In the genomic region with DNA sequence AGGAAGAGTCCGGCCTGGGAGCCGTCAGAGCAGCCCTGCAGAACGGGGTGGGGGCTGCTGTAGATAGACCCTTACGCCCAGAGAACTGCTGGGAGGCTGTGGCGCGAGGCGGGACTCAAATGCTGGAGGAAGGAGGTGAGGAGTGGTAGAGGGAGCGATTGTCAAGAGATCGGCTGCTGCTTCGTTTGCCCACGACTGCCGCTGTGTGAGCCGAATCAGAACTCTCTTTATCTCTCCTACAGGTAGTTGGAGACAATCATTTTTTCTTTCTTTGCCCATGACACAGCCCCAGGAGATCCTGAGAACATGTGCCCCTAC, we compare ENCODE assay signal across 8 cellular contexts. TPM values are rescaled to one million over a fixed set of nuclear protein-coding genes. Genes with fewer than 3 reads are reported as not detected.
DNase-seq lines count a peak whose midpoint lies in the region; ATAC-seq, FAIRE-seq and TF ChIP-seq lines count a peak whose summit lies in the region.

No MANE protein-coding gene starts in this region.

- H3K4me1 Mint-ChIP-seq in GM23338, result peaks cover 17% of the 10 kb centered on the region

- H3K27me3 ChIP-seq in BLaER1, result no peaks in the 10 kb centered on the region
- no peaks in the 10 kb centered on the region for H3K27me3 ChIP-seq in GM23338 (ENCODE audit: insufficient read depth)
- no peaks in the 10 kb centered on the region for H3K27me3 ChIP-seq in muscle layer of colon (ENCODE audit: control insufficient read depth in 1 of 2, insufficient read depth in 2 of 2, low read length in 2 of 2)

- 0 out of 2 replicates have a peak, but pooled peaks cover 3% of the 10 kb centered on the region for H3F3A ChIP-seq in GM23338 (replicated peaks; ENCODE audit: low read depth)

- peaks cover 40% of the 10 kb centered on the region for H3K79me2 ChIP-seq in GM23338 (replicated peaks; ENCODE audit: insufficient read depth)

- no peak for TF ChIP-seq CTCF in GM23338 (conservative IDR thresholded peaks at IDR 0.05; ENCODE audit: low read depth in 2 of 2)

- no peaks in the 10 kb centered on the region for H3K9me3 Mint-ChIP-seq in GM23338

- no peak for DNase-seq in GM23338 (ENCODE audit: low spot score)
- peak; percentile 66 for DNase-seq in RKO (ENCODE audit: low spot score)
- no peak for DNase-seq in iPS-NIHi11 (ENCODE audit: low spot score)
- no peak for DNase-seq in GM19239 (ENCODE audit: insufficient read length, low spot score)

- H3K27ac ChIP-seq in BLaER1, result peak overlapping the region; percentile 83
- H3K27ac ChIP-seq in GM23338 (ENCODE audit: low read depth), result no peak overlapping the region; the same call in 1 of the 2 replicates
- H3K27ac ChIP-seq in cingulate gyrus (ENCODE audit: low read depth, low read length), result peak overlapping the region; percentile 95
- peak overlapping the region; percentile 64 for H3K27ac ChIP-seq in muscle layer of colon (ENCODE audit: low read depth, low read length)

- H3K4me3 ChIP-seq in BLaER1 (peak overlapping the region; percentile 87), GM23338 (peak overlapping the region; percentile 95), muscle layer of colon (ENCODE audit: low read depth in 1 of 2, low read length in 2 of 2) (peak overlapping the region; percentile 93)

- no peaks in the 10 kb centered on the region for H3K9me2 ChIP-seq in GM23338 (ENCODE audit: insufficient read depth)

- H3K4me2 ChIP-seq in BLaER1 (peak overlapping the region; percentile 97), GM23338 (peak overlapping the region; percentile 100)

- H3K4me1 ChIP-seq in BLaER1 (peaks cover 39% of the 10 kb centered on the region), GM23338 (ENCODE audit: insufficient read depth) (peaks cover 6% of the 10 kb centered on the region; the same call in 1 of the 2 replicates), muscle layer of colon (ENCODE audit: insufficient read depth, low read length) (peaks cover 36% of the 10 kb centered on the region)

- H4K20me1 ChIP-seq in BLaER1 (peaks cover 50% of the 10 kb centered on the region), GM23338 (replicated peaks; ENCODE audit: insufficient read depth) (peaks cover 5% of the 10 kb centered on the region)

- no peak for FAIRE-seq in GM19239 (lab: Jason Lieb, UNC)

- peaks cover 26% of the 10 kb centered on the region for H3K36me3 ChIP-seq in BLaER1
- H3K36me3 ChIP-seq in GM23338 (ENCODE audit: insufficient read depth), result 0 out of 2 replicates have a peak, but pooled peaks cover 6% of the 10 kb centered on the region
- peaks cover 14% of the 10 kb centered on the region for H3K36me3 ChIP-seq in muscle layer of colon (ENCODE audit: insufficient read depth, low read length)

- H2AFZ ChIP-seq in GM23338, result peak overlapping the region; percentile 79

- H3K27me3 Mint-ChIP-seq in GM23338 (ENCODE audit: insufficient read depth, low read depth, poor library complexity), result peaks cover 9% of the 10 kb centered on the region

- H3K9ac ChIP-seq in BLaER1 (peak overlapping the region; percentile 90), muscle layer of colon (ENCODE audit: low read length) (peak overlapping the region; percentile 69)

- ATAC-seq in GM23338, result no peak
- ATAC-seq in HG02610 (IDR thresholded peaks at IDR 0.05; ENCODE audit: unreplicated experiment), result no peak

- peak overlapping the region; percentile 100 for H3K27ac Mint-ChIP-seq in GM23338

- no peaks in the 10 kb centered on the region for H3K9me3 ChIP-seq in BLaER1
- H3K9me3 ChIP-seq in muscle layer of colon (ENCODE audit: low read length), result no peaks in the 10 kb centered on the region

- peaks cover 13% of the 10 kb centered on the region; the same call in 2 of the 3 replicates for H3K36me3 Mint-ChIP-seq in GM23338 (ENCODE audit: low read depth)

- peak overlapping the region; percentile 99 for H3K4me3 Mint-ChIP-seq in GM23338

TF ChIP-seq in GM23338, 12 proteins besides CTCF, POLR2A, EP300 and RAD21 (continues in another document):
- TF ChIP-seq, protein P1, sequence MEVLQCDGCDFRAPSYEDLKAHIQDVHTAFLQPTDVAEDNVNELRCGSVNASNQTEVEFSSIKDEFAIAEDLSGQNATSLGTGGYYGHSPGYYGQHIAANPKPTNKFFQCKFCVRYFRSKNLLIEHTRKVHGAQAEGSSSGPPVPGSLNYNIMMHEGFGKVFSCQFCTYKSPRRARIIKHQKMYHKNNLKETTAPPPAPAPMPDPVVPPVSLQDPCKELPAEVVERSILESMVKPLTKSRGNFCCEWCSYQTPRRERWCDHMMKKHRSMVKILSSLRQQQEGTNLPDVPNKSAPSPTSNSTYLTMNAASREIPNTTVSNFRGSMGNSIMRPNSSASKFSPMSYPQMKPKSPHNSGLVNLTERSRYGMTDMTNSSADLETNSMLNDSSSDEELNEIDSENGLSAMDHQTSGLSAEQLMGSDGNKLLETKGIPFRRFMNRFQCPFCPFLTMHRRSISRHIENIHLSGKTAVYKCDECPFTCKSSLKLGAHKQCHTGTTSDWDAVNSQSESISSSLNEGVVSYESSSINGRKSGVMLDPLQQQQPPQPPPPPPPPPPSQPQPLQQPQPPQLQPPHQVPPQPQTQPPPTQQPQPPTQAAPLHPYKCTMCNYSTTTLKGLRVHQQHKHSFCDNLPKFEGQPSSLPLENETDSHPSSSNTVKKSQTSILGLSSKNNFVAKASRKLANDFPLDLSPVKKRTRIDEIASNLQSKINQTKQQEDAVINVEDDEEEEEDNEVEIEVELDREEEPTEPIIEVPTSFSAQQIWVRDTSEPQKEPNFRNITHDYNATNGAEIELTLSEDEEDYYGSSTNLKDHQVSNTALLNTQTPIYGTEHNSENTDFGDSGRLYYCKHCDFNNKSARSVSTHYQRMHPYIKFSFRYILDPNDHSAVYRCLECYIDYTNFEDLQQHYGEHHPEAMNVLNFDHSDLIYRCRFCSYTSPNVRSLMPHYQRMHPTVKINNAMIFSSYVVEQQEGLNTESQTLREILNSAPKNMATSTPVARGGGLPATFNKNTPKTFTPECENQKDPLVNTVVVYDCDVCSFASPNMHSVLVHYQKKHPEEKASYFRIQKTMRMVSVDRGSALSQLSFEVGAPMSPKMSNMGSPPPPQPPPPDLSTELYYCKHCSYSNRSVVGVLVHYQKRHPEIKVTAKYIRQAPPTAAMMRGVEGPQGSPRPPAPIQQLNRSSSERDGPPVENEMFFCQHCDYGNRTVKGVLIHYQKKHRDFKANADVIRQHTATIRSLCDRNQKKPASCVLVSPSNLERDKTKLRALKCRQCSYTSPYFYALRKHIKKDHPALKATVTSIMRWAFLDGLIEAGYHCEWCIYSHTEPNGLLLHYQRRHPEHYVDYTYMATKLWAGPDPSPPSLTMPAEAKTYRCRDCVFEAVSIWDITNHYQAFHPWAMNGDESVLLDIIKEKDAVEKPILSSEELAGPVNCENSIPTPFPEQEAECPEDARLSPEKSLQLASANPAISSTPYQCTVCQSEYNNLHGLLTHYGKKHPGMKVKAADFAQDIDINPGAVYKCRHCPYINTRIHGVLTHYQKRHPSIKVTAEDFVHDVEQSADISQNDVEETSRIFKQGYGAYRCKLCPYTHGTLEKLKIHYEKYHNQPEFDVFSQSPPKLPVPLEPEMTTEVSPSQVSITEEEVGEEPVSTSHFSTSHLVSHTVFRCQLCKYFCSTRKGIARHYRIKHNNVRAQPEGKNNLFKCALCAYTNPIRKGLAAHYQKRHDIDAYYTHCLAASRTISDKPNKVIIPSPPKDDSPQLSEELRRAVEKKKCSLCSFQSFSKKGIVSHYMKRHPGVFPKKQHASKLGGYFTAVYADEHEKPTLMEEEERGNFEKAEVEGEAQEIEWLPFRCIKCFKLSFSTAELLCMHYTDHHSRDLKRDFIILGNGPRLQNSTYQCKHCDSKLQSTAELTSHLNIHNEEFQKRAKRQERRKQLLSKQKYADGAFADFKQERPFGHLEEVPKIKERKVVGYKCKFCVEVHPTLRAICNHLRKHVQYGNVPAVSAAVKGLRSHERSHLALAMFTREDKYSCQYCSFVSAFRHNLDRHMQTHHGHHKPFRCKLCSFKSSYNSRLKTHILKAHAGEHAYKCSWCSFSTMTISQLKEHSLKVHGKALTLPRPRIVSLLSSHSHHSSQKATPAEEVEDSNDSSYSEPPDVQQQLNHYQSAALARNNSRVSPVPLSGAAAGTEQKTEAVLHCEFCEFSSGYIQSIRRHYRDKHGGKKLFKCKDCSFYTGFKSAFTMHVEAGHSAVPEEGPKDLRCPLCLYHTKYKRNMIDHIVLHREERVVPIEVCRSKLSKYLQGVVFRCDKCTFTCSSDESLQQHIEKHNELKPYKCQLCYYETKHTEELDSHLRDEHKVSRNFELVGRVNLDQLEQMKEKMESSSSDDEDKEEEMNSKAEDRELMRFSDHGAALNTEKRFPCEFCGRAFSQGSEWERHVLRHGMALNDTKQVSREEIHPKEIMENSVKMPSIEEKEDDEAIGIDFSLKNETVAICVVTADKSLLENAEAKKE (CRISPR knock-in tag; IDR thresholded peaks at IDR 0.05), result no peak
- TF ChIP-seq NANOG (IDR thresholded peaks at IDR 0.05; ENCODE audit: borderline replicate concordance) (no peak), ZNF331 (CRISPR knock-in tag; IDR thresholded peaks at IDR 0.05; ENCODE audit: low read depth) (no peak), ZNF114 (CRISPR knock-in tag; IDR thresholded peaks at IDR 0.05) (no peak)
- TF ChIP-seq, protein P2, sequence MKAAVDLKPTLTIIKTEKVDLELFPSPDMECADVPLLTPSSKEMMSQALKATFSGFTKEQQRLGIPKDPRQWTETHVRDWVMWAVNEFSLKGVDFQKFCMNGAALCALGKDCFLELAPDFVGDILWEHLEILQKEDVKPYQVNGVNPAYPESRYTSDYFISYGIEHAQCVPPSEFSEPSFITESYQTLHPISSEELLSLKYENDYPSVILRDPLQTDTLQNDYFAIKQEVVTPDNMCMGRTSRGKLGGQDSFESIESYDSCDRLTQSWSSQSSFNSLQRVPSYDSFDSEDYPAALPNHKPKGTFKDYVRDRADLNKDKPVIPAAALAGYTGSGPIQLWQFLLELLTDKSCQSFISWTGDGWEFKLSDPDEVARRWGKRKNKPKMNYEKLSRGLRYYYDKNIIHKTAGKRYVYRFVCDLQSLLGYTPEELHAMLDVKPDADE (IDR thresholded peaks at IDR 0.05), result no peak

RNA-seq across cellular contexts. Expression of gene ZNF79, which starts 0.4 kb away (rescaled TPM):
- 5.8 and 6.3 TPM in 2 replicates for total RNA-seq in GM23338 (2014; rRNA removed; shearing (Covaris generic))
- 2.2 and 2.9 TPM in 2 replicates for polyA plus RNA-seq in GM23338 (2016; fragmentation: Nextera tagmentation; extraction: Ambion mirVana)

RNA-seq across cellular contexts. Expression of gene RPL12, which starts 26.6 kb away (rescaled TPM):
- total RNA-seq in GM23338 (2014; rRNA removed; shearing (Covaris generic)), result 1,947 and 2,596 TPM in 2 replicates
- 2,121 and 2,369 TPM in 2 replicates for polyA plus RNA-seq in GM23338 (2016; fragmentation: Nextera tagmentation; extraction: Ambion mirVana)

RNA-seq across cellular contexts. Expression of gene LRSAM1, which starts 26.7 kb away (rescaled TPM):
- total RNA-seq in GM23338 (2014; rRNA removed; shearing (Covaris generic)), result 16.9 and 21.9 TPM in 2 replicates
- 12.8 and 16.1 TPM in 2 replicates for polyA plus RNA-seq in GM23338 (2016; fragmentation: Nextera tagmentation; extraction: Ambion mirVana)

RNA-seq across cellular contexts. Expression of gene SLC2A8, which starts 27.7 kb away (rescaled TPM):
- 28.9 and 34.1 TPM in 2 replicates for total RNA-seq in GM23338 (2014; rRNA removed; shearing (Covaris generic))
- 16.3 and 18.9 TPM in 2 replicates for polyA plus RNA-seq in GM23338 (2016; fragmentation: Nextera tagmentation; extraction: Ambion mirVana)
